Comparison of ENCODE assay signal across 11 cellular contexts in the genomic region with DNA sequence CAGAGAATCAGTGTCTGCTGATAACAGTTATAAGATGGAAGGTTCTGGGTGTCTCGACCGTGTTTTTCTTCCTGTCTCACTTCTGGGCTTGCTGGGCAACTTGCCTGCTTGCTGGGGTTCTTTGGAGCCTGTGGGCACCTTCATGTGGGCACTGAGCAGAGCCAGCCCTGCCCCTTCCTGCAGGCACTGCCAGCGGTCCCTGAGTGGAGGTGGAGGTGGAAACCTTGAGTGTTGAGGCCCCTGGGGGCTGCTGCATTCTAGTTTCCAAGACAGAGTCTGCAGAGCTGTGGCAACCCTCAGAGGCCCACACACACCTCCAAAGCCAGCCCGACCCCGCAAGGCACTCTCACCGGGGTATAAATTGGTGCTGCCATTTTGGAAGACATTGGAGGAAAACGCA.
A peak's percentile ranks its signal among the peaks of the same experiment; 100 is the strongest.
DNase-seq lines count a peak whose midpoint lies in the region; ATAC-seq and TF ChIP-seq lines count a peak whose summit lies in the region.
"Had no signal": no experiment of that assay in that cellular context is flagged by ENCODE, and none has a peak within 500 bp of the region (broad histone marks: within the 10 kb centered on the region; RNA-seq: fewer than 3 reads in every experiment).

No MANE protein-coding gene starts in this region.

- no peaks in the 10 kb centered on the region for H4K20me1 ChIP-seq in hepatocyte (ENCODE audit: insufficient read depth, poor library complexity, severe bottlenecking)

- no peaks in the 10 kb centered on the region for H3K27me3 Mint-ChIP-seq in activated CD4-positive, alpha-beta T cell treated with anti-CD3 and anti-CD28 coated beads for 36 hours
- no peaks in the 10 kb centered on the region for H3K27me3 Mint-ChIP-seq in activated CD4-positive, alpha-beta T cell treated with anti-CD3 and anti-CD28 coated beads, Interleukin-2, amount 10 ng/mL, durations not matched to agents 24 days and 14 days
- peaks cover 0 to 2% (median 0%) of the 10 kb centered on the region in 3 donors for H3K27me3 Mint-ChIP-seq in CD14-positive monocyte (ENCODE audit: low read depth in 3 of 3)

- no peak for TF ChIP-seq CTCF in hepatocyte (IDR thresholded peaks at IDR 0.05; ENCODE audit: poor library complexity)
- no peak for TF ChIP-seq CTCF in CD14-positive monocyte (IDR thresholded peaks at IDR 0.05)
- TF ChIP-seq CTCF in spleen (IDR thresholded peaks at IDR 0.05 in 8 of 11, conservative IDR thresholded peaks at IDR 0.05 in 3 of 11) = no peak

- no peaks in the 10 kb centered on the region for H3K36me3 ChIP-seq in hepatocyte (replicated peaks; ENCODE audit: insufficient read depth, low read depth)
- peaks cover 0 to 23% (median 0%) of the 10 kb centered on the region in 6 donors for H3K36me3 ChIP-seq in spleen
- H3K36me3 ChIP-seq: left lung, upper lobe of left lung had no signal

- no peaks in the 10 kb centered on the region for H3K9me2 ChIP-seq in hepatocyte (replicated peaks; ENCODE audit: insufficient read depth)

- no peak overlapping the region for H3K4me3 Mint-ChIP-seq in activated CD4-positive, alpha-beta T cell treated with anti-CD3 and anti-CD28 coated beads for 36 hours
- H3K4me3 Mint-ChIP-seq in activated CD4-positive, alpha-beta T cell treated with anti-CD3 and anti-CD28 coated beads, Interleukin-2, amount 10 ng/mL, durations not matched to agents 24 days and 14 days = no peak overlapping the region
- H3K4me3 Mint-ChIP-seq in CD14-positive monocyte = no peak overlapping the region

- peaks cover 4% of the 10 kb centered on the region for H3K36me3 Mint-ChIP-seq in activated CD4-positive, alpha-beta T cell treated with anti-CD3 and anti-CD28 coated beads for 36 hours (ENCODE audit: low read depth)
- peaks cover 6% of the 10 kb centered on the region for H3K36me3 Mint-ChIP-seq in activated CD4-positive, alpha-beta T cell treated with anti-CD3 and anti-CD28 coated beads, Interleukin-2, amount 10 ng/mL, durations not matched to agents 24 days and 14 days (ENCODE audit: low read depth)
- peaks cover 21 to 27% of the 10 kb centered on the region in 2 donors for H3K36me3 Mint-ChIP-seq in CD14-positive monocyte

- peaks cover 48% of the 10 kb centered on the region for H3K4me1 Mint-ChIP-seq in activated CD4-positive, alpha-beta T cell treated with anti-CD3 and anti-CD28 coated beads for 36 hours
- peaks cover 16% of the 10 kb centered on the region for H3K4me1 Mint-ChIP-seq in activated CD4-positive, alpha-beta T cell treated with anti-CD3 and anti-CD28 coated beads, Interleukin-2, amount 10 ng/mL, durations not matched to agents 24 days and 14 days
- peaks cover 19% of the 10 kb centered on the region for H3K4me1 Mint-ChIP-seq in CD14-positive monocyte

- peaks cover 2% of the 10 kb centered on the region for H3K79me2 ChIP-seq in hepatocyte

- H3K4me2 ChIP-seq in hepatocyte = peak overlapping the region; percentile 31

- no peak overlapping the region for H2AFZ ChIP-seq in hepatocyte

- POLR2A ChIA-PET in activated CD4-positive, alpha-beta T cell treated with anti-CD3 and anti-CD28 coated beads for 36 hours (lab: Charles Lee) = no interaction called here

- intact Hi-C loops in activated CD4-positive, alpha-beta T cell treated with anti-CD3 and anti-CD28 coated beads for 36 hours (cut with DNase I, micrococcal nuclease) = no loop called here
- intact Hi-C loops in activated CD4-positive, alpha-beta T cell treated with anti-CD3 and anti-CD28 coated beads, Interleukin-2, amount 10 ng/mL, durations not matched to agents 24 days and 14 days (cut with micrococcal nuclease) = no loop called here
- intact Hi-C loops in CD14-positive monocyte (cut with micrococcal nuclease) = loop anchor here in 1 of 2 donors (10.0 kb wide), 1 partner anchor 174 kb away; no protein-coding TSS in a partner anchor
- intact Hi-C loops in spleen (cut with DNase I; ENCODE audit: low total_unique reads) = no loop called here

- peak; percentile 50 for DNase-seq in activated CD4-positive, alpha-beta T cell treated with anti-CD3 and anti-CD28 coated beads for 36 hours
- DNase-seq in activated CD4-positive, alpha-beta T cell treated with anti-CD3 and anti-CD28 coated beads, Interleukin-2, amount 10 ng/mL, durations not matched to agents 24 days and 14 days = no peak
- peak; percentile 70 for DNase-seq in activated CD8-positive, alpha-beta memory T cell treated with anti-CD3 and anti-CD28 coated beads for 24 hours
- DNase-seq in hepatocyte (ENCODE audit: low spot score) (no peak), CD14-positive monocyte (ENCODE audit: low spot score) (no peak), spleen (no peak)
- peak; percentile 66 for DNase-seq in stimulated activated naive CD8-positive, alpha-beta T cell treated with anti-CD3 and anti-CD28 coated beads, Interleukin-15, Interleukin-2, amounts not matched to agents 100 U/mL and 50 U/mL, for 24 hours
- DNase-seq: left lung had no signal

- peak overlapping the region; percentile 42 for H3K27ac Mint-ChIP-seq in activated CD4-positive, alpha-beta T cell treated with anti-CD3 and anti-CD28 coated beads for 36 hours
- no peak overlapping the region for H3K27ac Mint-ChIP-seq in activated CD4-positive, alpha-beta T cell treated with anti-CD3 and anti-CD28 coated beads, Interleukin-2, amount 10 ng/mL, durations not matched to agents 24 days and 14 days
- H3K27ac Mint-ChIP-seq in CD14-positive monocyte = no peak overlapping the region

- H3K27ac ChIP-seq in hepatocyte (peak overlapping the region; percentile 89), spleen (no peak overlapping the region)
- H3K27ac ChIP-seq: left lung, upper lobe of left lung had no signal

- H3K27me3 ChIP-seq in hepatocyte (no peaks in the 10 kb centered on the region), spleen (replicated peaks in 1 of 7) (no peaks in the 10 kb centered on the region)
- H3K27me3 ChIP-seq: left lung, upper lobe of left lung had no signal

- no peak overlapping the region for H3K4me3 ChIP-seq in hepatocyte
- no peak overlapping the region for H3K4me3 ChIP-seq in spleen
- H3K4me3 ChIP-seq: left lung, upper lobe of left lung had no signal

- H3K9me3 ChIP-seq in hepatocyte (ENCODE audit: low read depth) (no peaks in the 10 kb centered on the region), spleen (no peaks in the 10 kb centered on the region)
- H3K9me3 ChIP-seq: left lung, upper lobe of left lung had no signal

- H3K9me3 Mint-ChIP-seq in activated CD4-positive, alpha-beta T cell treated with anti-CD3 and anti-CD28 coated beads for 36 hours (ENCODE audit: low read depth) = no peaks in the 10 kb centered on the region
- H3K9me3 Mint-ChIP-seq in activated CD4-positive, alpha-beta T cell treated with anti-CD3 and anti-CD28 coated beads, Interleukin-2, amount 10 ng/mL, durations not matched to agents 24 days and 14 days = no peaks in the 10 kb centered on the region
- no peaks in the 10 kb centered on the region for H3K9me3 Mint-ChIP-seq in CD14-positive monocyte

- CTCF ChIA-PET in activated CD4-positive, alpha-beta T cell treated with anti-CD3 and anti-CD28 coated beads for 36 hours (lab: Charles Lee) = no interaction called here

- 77% methylated on average over 7 of the region's 7 CpGs for WGBS in hepatocyte (ENCODE audit: low lambda C conversion rate, missing lambda C conversion rate)
- WGBS in spleen, 5 donors = 47 to 63% (median 51%) methylated on average over 6 to 7 of the region's 7 CpGs

- peaks cover 58% of the 10 kb centered on the region for H3K4me1 ChIP-seq in hepatocyte (ENCODE audit: insufficient read depth)
- peaks cover 12 to 53% (median 38%) of the 10 kb centered on the region in 6 donors for H3K4me1 ChIP-seq in spleen

- peak; percentile 68 for ATAC-seq in activated CD4-positive, alpha-beta T cell treated with anti-CD3 and anti-CD28 coated beads for 36 hours
- peak; percentile 96 for ATAC-seq in stimulated activated naive CD8-positive, alpha-beta T cell treated with anti-CD3 and anti-CD28 coated beads, Interleukin-15, Interleukin-2, amounts not matched to agents 100 U/mL and 50 U/mL, for 24 hours
- no peak for ATAC-seq in HG02852 (IDR thresholded peaks at IDR 0.05; ENCODE audit: unreplicated experiment)
- ATAC-seq: left lung, Panc1 had no signal

- TF ChIP-seq POLR2A in spleen (IDR thresholded peaks at IDR 0.05) = no peak

Comparison
In these comparisons a context has a peak if more than half of its experiments do, and no peak if none do; other contexts are left out.
1. DNase-seq: peak in activated CD4-positive, alpha-beta T cell treated with anti-CD3 and anti-CD28 coated beads for 36 hours (single experiment), activated CD8-positive, alpha-beta memory T cell treated with anti-CD3 and anti-CD28 coated beads for 24 hours (single experiment) and stimulated activated naive CD8-positive, alpha-beta T cell treated with anti-CD3 and anti-CD28 coated beads, Interleukin-15, Interleukin-2, amounts not matched to agents 100 U/mL and 50 U/mL, for 24 hours (single experiment); none in activated CD4-positive, alpha-beta T cell treated with anti-CD3 and anti-CD28 coated beads, Interleukin-2, amount 10 ng/mL, durations not matched to agents 24 days and 14 days (single experiment), hepatocyte (single experiment), CD14-positive monocyte (single experiment) and spleen (single experiment).